ENCODE assay signal across 31 cellular contexts in genomic region chr9:81964216-81965171, GRCh38. TPM values are rescaled to one million over a fixed set of nuclear protein-coding genes. Genes with fewer than 3 reads are reported as not detected.
A peak's percentile ranks its signal among the peaks of the same experiment; 100 is the strongest.
DNase-seq lines count a peak whose midpoint lies in the region; ATAC-seq and TF ChIP-seq lines count a peak whose summit lies in the region.
"Had no signal": no experiment of that assay in that cellular context is flagged by ENCODE, and none has a peak within 500 bp of the region (broad histone marks: within the 10 kb centered on the region; RNA-seq: fewer than 3 reads in every experiment).

No MANE protein-coding gene starts in this region.

- DNase-seq in AG09309 (ENCODE audit: low read depth): peak; percentile 20
- DNase-seq in NCI-H2029 treated with DMSO at 0.1 percent for 48 hours (lab: John Stamatoyannopoulos, UW): peak; percentile 38
- peak; percentile 64 for DNase-seq in fibroblast of villous mesenchyme (ENCODE audit: low read depth)
- no peak for DNase-seq in NCI-H1436 treated with DMSO at 0.1 percent for 48 hours (lab: John Stamatoyannopoulos, UW)
- no peak for DNase-seq in RWPE1 (ENCODE audit: low spot score)
- no peak for DNase-seq in activated CD8-positive, alpha-beta memory T cell treated with anti-CD3 and anti-CD28 coated beads, Interleukin-2, amount 10 ng/mL, durations not matched to agents 7 days and 5 days
- no peak for DNase-seq in Caco-2
- DNase-seq: activated CD4-positive, alpha-beta T cell treated with anti-CD3 and anti-CD28 coated beads, Interleukin-2, amount 10 ng/mL, durations not matched to agents 7 days and 5 days; activated gamma-delta T cell; adrenal gland; CD8-positive, alpha-beta memory T cell; dermis blood vessel endothelial cell; KBM-7; kidney glomerular epithelial cell; mammary epithelial cell; MV-4-11; NCI-H1694 treated with DMSO at 0.1 percent for 48 hours; NK-92 treated with Interleukin-12 subunit alpha and Interleukin-12 subunit beta, amount 100 ng/mL, for 24 hours; nucleus accumbens; Peyer's patch; retina; spleen; T-helper 2 cell had no signal

- TF ChIP-seq CTCF in AG09309 (IDR thresholded peaks at IDR 0.05; ENCODE audit: control insufficient read depth, insufficient read depth, low read depth, low read length, missing control alignments): no peak
- TF ChIP-seq CTCF in fibroblast of villous mesenchyme (IDR thresholded peaks at IDR 0.05; ENCODE audit: insufficient read depth, low read depth, low read length): no peak
- TF ChIP-seq CTCF in RWPE1 (conservative IDR thresholded peaks at IDR 0.05; ENCODE audit: low read depth): no peak
- TF ChIP-seq CTCF in Caco-2 (IDR thresholded peaks at IDR 0.05; ENCODE audit: insufficient read depth in 1 of 2, low read depth in 1 of 2, low read length in 1 of 2, severe bottlenecking in 1 of 2, unreplicated experiment in 1 of 2): no peak

- H3K9me3 Mint-ChIP-seq in activated CD8-positive, alpha-beta memory T cell treated with anti-CD3 and anti-CD28 coated beads, Interleukin-2, amount 10 ng/mL, durations not matched to agents 7 days and 5 days (ENCODE audit: low read depth): peaks cover 9% of the 10 kb centered on the region
- H3K9me3 Mint-ChIP-seq in Caco-2 (ENCODE audit: unreplicated experiment): no peaks in the 10 kb centered on the region

- no peaks in the 10 kb centered on the region for H3K27me3 Mint-ChIP-seq in activated CD8-positive, alpha-beta memory T cell treated with anti-CD3 and anti-CD28 coated beads, Interleukin-2, amount 10 ng/mL, durations not matched to agents 7 days and 5 days
- H3K27me3 Mint-ChIP-seq in Caco-2 (ENCODE audit: insufficient read depth, unreplicated experiment): no peaks in the 10 kb centered on the region
- H3K27me3 Mint-ChIP-seq: activated CD4-positive, alpha-beta T cell treated with anti-CD3 and anti-CD28 coated beads, Interleukin-2, amount 10 ng/mL, durations not matched to agents 7 days and 5 days had no signal

- POLR2A ChIA-PET in RWPE1 (lab: Yijun Ruan, JAX; ENCODE audit: low non-redundant PET): no interaction called here
- POLR2A ChIA-PET in Caco-2 (lab: Charles Lee): no interaction called here

- H3K4me3 ChIP-seq in AG09309 (ENCODE audit: control insufficient read depth, low read depth, low read length): no peak overlapping the region
- no peak overlapping the region for H3K4me3 ChIP-seq in fibroblast of villous mesenchyme (ENCODE audit: low read depth, low read length)
- H3K4me3 ChIP-seq in Caco-2 (ENCODE audit: low read depth, low read length): no peak overlapping the region
- H3K4me3 ChIP-seq: adrenal gland, Peyer's patch, spleen had no signal

- ATAC-seq in GM18868 (IDR thresholded peaks at IDR 0.05; ENCODE audit: unreplicated experiment): peak; percentile 74
- ATAC-seq in activated CD8-positive, alpha-beta memory T cell treated with anti-CD3 and anti-CD28 coated beads, Interleukin-2, amount 10 ng/mL, durations not matched to agents 7 days and 5 days: no peak

- no TSS peak for BruUV-seq in Caco-2 (replicated peaks; lab: Mats Ljungman, UMichigan)

- intact Hi-C loops in Caco-2 (cut with micrococcal nuclease; ENCODE audit: unreplicated experiment): no loop called here

- H3K36me3 ChIP-seq in Caco-2 (ENCODE audit: control insufficient read depth, insufficient read depth, low read length): no peaks in the 10 kb centered on the region
- H3K36me3 ChIP-seq: adrenal gland, Peyer's patch, spleen had no signal

- CTCF ChIA-PET in RWPE1 (lab: Yijun Ruan, JAX): interaction anchor here (0.6 kb wide), 2 partner anchors 860 to 1234 kb away, joined by 3 to 6 read pairs; no protein-coding TSS in a partner anchor
- CTCF ChIA-PET in activated CD8-positive, alpha-beta memory T cell treated with anti-CD3 and anti-CD28 coated beads, Interleukin-2, amount 10 ng/mL, durations not matched to agents 7 days and 5 days (lab: Charles Lee): no interaction called here
- CTCF ChIA-PET in Caco-2 (lab: Charles Lee): no interaction called here

- no peaks in the 10 kb centered on the region for H3K9me3 ChIP-seq in Caco-2
- H3K9me3 ChIP-seq: adrenal gland, Peyer's patch had no signal

- no peak overlapping the region for H3K27ac Mint-ChIP-seq in activated CD8-positive, alpha-beta memory T cell treated with anti-CD3 and anti-CD28 coated beads, Interleukin-2, amount 10 ng/mL, durations not matched to agents 7 days and 5 days
- H3K27ac Mint-ChIP-seq in Caco-2 (ENCODE audit: unreplicated experiment): no peak overlapping the region
- H3K27ac Mint-ChIP-seq: activated CD4-positive, alpha-beta T cell treated with anti-CD3 and anti-CD28 coated beads, Interleukin-2, amount 10 ng/mL, durations not matched to agents 7 days and 5 days; CD8-positive, alpha-beta memory T cell had no signal

- H3K4me1 Mint-ChIP-seq in activated CD8-positive, alpha-beta memory T cell treated with anti-CD3 and anti-CD28 coated beads, Interleukin-2, amount 10 ng/mL, durations not matched to agents 7 days and 5 days: no peaks in the 10 kb centered on the region
- H3K4me1 Mint-ChIP-seq in Caco-2 (ENCODE audit: low read depth, unreplicated experiment): no peaks in the 10 kb centered on the region
- H3K4me1 Mint-ChIP-seq: activated CD4-positive, alpha-beta T cell treated with anti-CD3 and anti-CD28 coated beads, Interleukin-2, amount 10 ng/mL, durations not matched to agents 7 days and 5 days; CD8-positive, alpha-beta memory T cell had no signal

- H3K27ac ChIP-seq in RWPE1: no peak overlapping the region
- H3K27ac ChIP-seq: adrenal gland, Peyer's patch, spleen, VCaP had no signal

- no peaks in the 10 kb centered on the region for H3K36me3 Mint-ChIP-seq in activated CD8-positive, alpha-beta memory T cell treated with anti-CD3 and anti-CD28 coated beads, Interleukin-2, amount 10 ng/mL, durations not matched to agents 7 days and 5 days
- no peaks in the 10 kb centered on the region for H3K36me3 Mint-ChIP-seq in Caco-2 (ENCODE audit: insufficient read depth, unreplicated experiment)
- H3K36me3 Mint-ChIP-seq: CD8-positive, alpha-beta memory T cell had no signal

- H3K27me3 ChIP-seq in Caco-2 (replicated peaks; ENCODE audit: control insufficient read depth, insufficient read depth, low read length): no peaks in the 10 kb centered on the region
- H3K27me3 ChIP-seq: adrenal gland, Peyer's patch, spleen had no signal

- H3K4me1 ChIP-seq in Caco-2: no peaks in the 10 kb centered on the region
- H3K4me1 ChIP-seq: adrenal gland, Peyer's patch, spleen had no signal

- no peak overlapping the region for H3K4me3 Mint-ChIP-seq in activated CD8-positive, alpha-beta memory T cell treated with anti-CD3 and anti-CD28 coated beads, Interleukin-2, amount 10 ng/mL, durations not matched to agents 7 days and 5 days
- H3K4me3 Mint-ChIP-seq in Caco-2 (ENCODE audit: unreplicated experiment): no peak overlapping the region
- H3K4me3 Mint-ChIP-seq: activated CD4-positive, alpha-beta T cell treated with anti-CD3 and anti-CD28 coated beads, Interleukin-2, amount 10 ng/mL, durations not matched to agents 7 days and 5 days; CD8-positive, alpha-beta memory T cell had no signal

RNA-seq across cellular contexts. Expression of gene SPATA31D3, which starts 21.2 kb away (rescaled TPM):
- total RNA-seq in fibroblast of villous mesenchyme: not detected in 2 replicates
- total RNA-seq in activated CD8-positive, alpha-beta memory T cell treated with anti-CD3 and anti-CD28 coated beads, Interleukin-2, amount 10 ng/mL, durations not matched to agents 7 days and 5 days: not detected
- not detected in 2 replicates for total RNA-seq in Caco-2 (2022)
- total RNA-seq: A673; activated CD4-positive, alpha-beta T cell treated with anti-CD3 and anti-CD28 coated beads, Interleukin-2, amount 10 ng/mL, durations not matched to agents 7 days and 5 days; adrenal gland; cardiac septum; CD8-positive, alpha-beta memory T cell; dermis blood vessel endothelial cell; mammary epithelial cell; myocyte; NCI-H460; Peyer's patch; spleen; subcutaneous adipose tissue; urinary bladder had no signal

RNA-seq across cellular contexts. Expression of gene SPATA31D1, which starts 24.1 kb away (rescaled TPM):
- total RNA-seq in fibroblast of villous mesenchyme (not detected in 2 replicates), Caco-2 (2022) (not detected in 2 replicates)
- not detected for total RNA-seq in activated CD8-positive, alpha-beta memory T cell treated with anti-CD3 and anti-CD28 coated beads, Interleukin-2, amount 10 ng/mL, durations not matched to agents 7 days and 5 days
- total RNA-seq: A673; activated CD4-positive, alpha-beta T cell treated with anti-CD3 and anti-CD28 coated beads, Interleukin-2, amount 10 ng/mL, durations not matched to agents 7 days and 5 days; adrenal gland; cardiac septum; CD8-positive, alpha-beta memory T cell; dermis blood vessel endothelial cell; mammary epithelial cell; myocyte; NCI-H460; Peyer's patch; spleen; subcutaneous adipose tissue; urinary bladder had no signal

RNA-seq across cellular contexts. Expression of gene SPATA31D4, which starts 36.3 kb away (rescaled TPM):
- not detected in 2 replicates for total RNA-seq in fibroblast of villous mesenchyme
- total RNA-seq in activated CD8-positive, alpha-beta memory T cell treated with anti-CD3 and anti-CD28 coated beads, Interleukin-2, amount 10 ng/mL, durations not matched to agents 7 days and 5 days: not detected
- total RNA-seq in Caco-2 (2022): not detected in 2 replicates
- total RNA-seq: A673; activated CD4-positive, alpha-beta T cell treated with anti-CD3 and anti-CD28 coated beads, Interleukin-2, amount 10 ng/mL, durations not matched to agents 7 days and 5 days; adrenal gland; cardiac septum; CD8-positive, alpha-beta memory T cell; dermis blood vessel endothelial cell; mammary epithelial cell; myocyte; NCI-H460; Peyer's patch; spleen; subcutaneous adipose tissue; urinary bladder had no signal

Comparison
In these comparisons a context has a peak if more than half of its experiments do, and no peak if none do; other contexts are left out.
1. DNase-seq: peak in AG09309 (single experiment), NCI-H2029 treated with DMSO at 0.1 percent for 48 hours (single experiment) and fibroblast of villous mesenchyme (single experiment); none in NCI-H1436 treated with DMSO at 0.1 percent for 48 hours (single experiment), RWPE1 (single experiment), activated CD8-positive, alpha-beta memory T cell treated with anti-CD3 and anti-CD28 coated beads, Interleukin-2, amount 10 ng/mL, durations not matched to agents 7 days and 5 days (single experiment) and Caco-2 (0 of 2).